Comparison of ENCODE assay signal across 22 cellular contexts in genomic region chr6:16284472-16284871, GRCh38.
"Had no signal": no experiment of that assay in that cellular context is flagged by ENCODE, and none has a peak within 500 bp of the region (broad histone marks: within the 10 kb centered on the region; RNA-seq: fewer than 3 reads in every experiment).

No MANE protein-coding gene starts in this region.

- H3K9me3 ChIP-seq: SJSA1 had no signal

- H3K4me3 ChIP-seq: SJSA1, SK-N-MC had no signal

- DNase-seq: KBM-7, MV-4-11, NCI-H1048, NCI-H1105, NCI-H1417 treated with DMSO at 0.1 percent for 48 hours, NCI-H146, NCI-H1694 treated with DMSO at 0.1 percent for 48 hours, NCI-H1930, NCI-H2081, NCI-H2171, NCI-H226, NCI-H446, NCI-H510A, NCI-H524 treated with DMSO at 0.1 percent for 48 hours, NCI-H69, NCI-H774, Right ventricle myocardium superior, RPMI8226, SIG-M5 had no signal

- H3K27ac ChIP-seq: HL-60, SJSA1, SK-N-MC had no signal

- H3K27me3 ChIP-seq: SJSA1 had no signal
